ENCODE assay signal across 21 cellular contexts in genomic region chr5:155564541-155564940, GRCh38.
"Had no signal": no experiment of that assay in that cellular context is flagged by ENCODE, and none has a peak within 500 bp of the region (broad histone marks: within the 10 kb centered on the region; RNA-seq: fewer than 3 reads in every experiment).

No MANE protein-coding gene starts in this region.

- H3K9me3 ChIP-seq: adrenal gland had no signal

- DNase-seq: activated CD4-positive, alpha-beta T cell treated with anti-CD3 and anti-CD28 coated beads for 48 hours; activated CD4-positive, alpha-beta T cell treated with anti-CD3 and anti-CD28 coated beads, Interleukin-2, amount 50 U/mL, for 4 hours; activated CD4-positive, CD25-positive, alpha-beta regulatory T cell treated with anti-CD3 and anti-CD28 coated beads, Interleukin-2, amount 50 U/mL, for 72 hours; activated CD8-positive, alpha-beta memory T cell treated with anti-CD3 and anti-CD28 coated beads, Interleukin-2, amount 50 U/mL, for 48 hours; activated CD8-positive, alpha-beta T cell treated with anti-CD3 and anti-CD28 coated beads, Interleukin-2, amount 10 ng/mL, durations not matched to agents 7 days and 5 days; activated naive CD4-positive, alpha-beta T cell treated with anti-CD3 and anti-CD28 coated beads, Interleukin-2, amount 50 U/mL, for 16 hours; activated naive CD8-positive, alpha-beta T cell treated with anti-CD3 and anti-CD28 coated beads, Interleukin-2, amount 10 ng/mL, durations not matched to agents 7 days and 5 days; activated T-cell treated with anti-CD3 and anti-CD28 coated beads, Interleukin-2, amount 50 U/mL, for 1 hour; adrenal gland; anterior cingulate cortex; cerebellar nuclear complex; KG1; NCI-H1092 treated with DMSO at 0.1 percent for 48 hours; NCI-H1417 treated with DMSO at 0.1 percent for 48 hours; NCI-H1694; NCI-H2081; NCI-H446; NCI-H526; NCI-H774; Peyer's patch had no signal

- H3K4me1 Mint-ChIP-seq: activated naive CD8-positive, alpha-beta T cell treated with anti-CD3 and anti-CD28 coated beads, Interleukin-2, amount 10 ng/mL, durations not matched to agents 7 days and 5 days had no signal

- H3K27ac Mint-ChIP-seq: activated CD8-positive, alpha-beta T cell treated with anti-CD3 and anti-CD28 coated beads, Interleukin-2, amount 10 ng/mL, durations not matched to agents 7 days and 5 days; activated naive CD8-positive, alpha-beta T cell treated with anti-CD3 and anti-CD28 coated beads, Interleukin-2, amount 10 ng/mL, durations not matched to agents 7 days and 5 days; T-helper 1 cell treated with Interleukin-12 subunit alpha and Interleukin-12 subunit beta and Interleukin-4 antibody, amounts not matched to agents 30 μg/mL and 1 μg/mL, for 36 hours had no signal

- ATAC-seq: activated CD8-positive, alpha-beta T cell treated with anti-CD3 and anti-CD28 coated beads, Interleukin-2, amount 10 ng/mL, durations not matched to agents 7 days and 5 days had no signal

- H3K4me3 ChIP-seq: adrenal gland, Peyer's patch had no signal

- H3K27me3 Mint-ChIP-seq: activated naive CD8-positive, alpha-beta T cell treated with anti-CD3 and anti-CD28 coated beads, Interleukin-2, amount 10 ng/mL, durations not matched to agents 7 days and 5 days had no signal

- H3K36me3 ChIP-seq: adrenal gland, Peyer's patch had no signal

- H3K27me3 ChIP-seq: adrenal gland, Peyer's patch had no signal

- H3K27ac ChIP-seq: adrenal gland, Peyer's patch had no signal

- H3K4me3 Mint-ChIP-seq: activated CD8-positive, alpha-beta T cell treated with anti-CD3 and anti-CD28 coated beads, Interleukin-2, amount 10 ng/mL, durations not matched to agents 7 days and 5 days; activated naive CD8-positive, alpha-beta T cell treated with anti-CD3 and anti-CD28 coated beads, Interleukin-2, amount 10 ng/mL, durations not matched to agents 7 days and 5 days; T-helper 1 cell treated with Interleukin-12 subunit alpha and Interleukin-12 subunit beta and Interleukin-4 antibody, amounts not matched to agents 30 μg/mL and 1 μg/mL, for 36 hours had no signal

- H3K4me1 ChIP-seq: adrenal gland, Peyer's patch had no signal

- H3K36me3 Mint-ChIP-seq: activated naive CD8-positive, alpha-beta T cell treated with anti-CD3 and anti-CD28 coated beads, Interleukin-2, amount 10 ng/mL, durations not matched to agents 7 days and 5 days had no signal
